ENCODE assay signal across 36 cellular contexts in the genomic region with DNA sequence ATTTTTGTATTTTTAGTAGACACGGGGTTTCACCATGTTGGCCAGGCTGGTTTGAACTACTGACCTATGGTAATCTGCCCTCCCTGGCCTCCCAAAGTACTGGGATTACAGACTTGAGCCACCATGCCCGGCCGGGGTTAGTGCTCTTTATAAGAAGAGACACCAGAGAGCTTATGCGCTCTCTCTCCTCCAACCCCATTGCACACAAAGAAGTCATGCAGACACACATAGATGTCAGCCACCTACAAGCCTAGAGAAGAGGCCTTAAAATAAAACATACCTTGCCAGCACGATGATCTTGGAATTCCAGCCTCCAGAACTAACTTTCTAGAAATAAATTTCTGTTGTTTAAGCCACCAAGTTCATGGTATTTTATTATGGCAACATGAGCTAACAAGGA.
"Had no signal": no experiment of that assay in that cellular context is flagged by ENCODE, and none has a peak within 500 bp of the region (broad histone marks: within the 10 kb centered on the region; RNA-seq: fewer than 3 reads in every experiment).

No MANE protein-coding gene starts in this region.

- H3K9me3 Mint-ChIP-seq: activated CD4-positive, alpha-beta memory T cell treated with anti-CD3 and anti-CD28 coated beads, Interleukin-2, amount 10 ng/mL, durations not matched to agents 7 days and 5 days; activated naive CD4-positive, alpha-beta T cell treated with anti-CD3 and anti-CD28 coated beads, Interleukin-2, amount 10 ng/mL, durations not matched to agents 7 days and 5 days; activated naive CD4-positive, alpha-beta T cell treated with anti-CD3 and anti-CD28 coated beads, Interleukin-2, amount 50 U/mL, for 24 hours; activated naive CD8-positive, alpha-beta T cell treated with anti-CD3 and anti-CD28 coated beads, Interleukin-2, amount 10 ng/mL, durations not matched to agents 7 days and 5 days; activated naive CD8-positive, alpha-beta T cell treated with anti-CD3 and anti-CD28 coated beads, Interleukin-2, amount 50 U/mL, for 24 hours; activated T-helper 2 cell treated with anti-CD3 and anti-CD28 coated beads, Interferon-gamma antibody, Interleukin-2, Interleukin-4, amounts not matched to agents 10 μg/mL and 5 μg/mL and 100 μg/mL, durations not matched to agents 14 hours and 24 hours and 36 hours; brain; central memory CD8-positive, alpha-beta T cell; T-helper 1 cell treated with Interleukin-12 subunit alpha and Interleukin-12 subunit beta and Interleukin-4 antibody, amounts not matched to agents 30 μg/mL and 1 μg/mL, for 36 hours; T-helper 2 cell treated with Interferon-gamma antibody and Interleukin-4, amounts not matched to agents 5 μg/mL and 100 μg/mL, for 36 hours had no signal

- H3K4me3 Mint-ChIP-seq: activated CD4-positive, alpha-beta memory T cell treated with anti-CD3 and anti-CD28 coated beads, Interleukin-2, amount 10 ng/mL, durations not matched to agents 7 days and 5 days; activated CD4-positive, alpha-beta T cell treated with anti-CD3 and anti-CD28 coated beads for 36 hours; activated CD8-positive, alpha-beta memory T cell treated with anti-CD3 and anti-CD28 coated beads, Interleukin-2, amount 10 ng/mL, durations not matched to agents 7 days and 5 days; activated CD8-positive, alpha-beta T cell treated with anti-CD3 and anti-CD28 coated beads, Interleukin-2, amount 10 ng/mL, durations not matched to agents 7 days and 5 days; activated naive CD4-positive, alpha-beta T cell treated with anti-CD3 and anti-CD28 coated beads, Interleukin-2, amount 10 ng/mL, durations not matched to agents 7 days and 5 days; activated naive CD4-positive, alpha-beta T cell treated with anti-CD3 and anti-CD28 coated beads, Interleukin-2, amount 50 U/mL, for 24 hours; activated naive CD8-positive, alpha-beta T cell; activated naive CD8-positive, alpha-beta T cell treated with anti-CD3 and anti-CD28 coated beads, Interleukin-2, amount 10 ng/mL, durations not matched to agents 7 days and 5 days; activated naive CD8-positive, alpha-beta T cell treated with anti-CD3 and anti-CD28 coated beads, Interleukin-2, amount 50 U/mL, for 24 hours; central memory CD8-positive, alpha-beta T cell; T-helper 1 cell treated with Interleukin-12 subunit alpha and Interleukin-12 subunit beta and Interleukin-4 antibody, amounts not matched to agents 30 μg/mL and 1 μg/mL, for 36 hours; T-helper 2 cell treated with Interferon-gamma antibody and Interleukin-4, amounts not matched to agents 5 μg/mL and 100 μg/mL, for 36 hours had no signal

- H3K27me3 Mint-ChIP-seq: activated CD4-positive, alpha-beta memory T cell treated with anti-CD3 and anti-CD28 coated beads, Interleukin-2, amount 10 ng/mL, durations not matched to agents 7 days and 5 days; activated CD4-positive, alpha-beta T cell treated with anti-CD3 and anti-CD28 coated beads for 36 hours; activated CD8-positive, alpha-beta memory T cell treated with anti-CD3 and anti-CD28 coated beads, Interleukin-2, amount 10 ng/mL, durations not matched to agents 7 days and 5 days; activated naive CD4-positive, alpha-beta T cell treated with anti-CD3 and anti-CD28 coated beads, Interleukin-2, amount 10 ng/mL, durations not matched to agents 7 days and 5 days; activated naive CD4-positive, alpha-beta T cell treated with anti-CD3 and anti-CD28 coated beads, Interleukin-2, amount 50 U/mL, for 24 hours; activated naive CD8-positive, alpha-beta T cell; activated naive CD8-positive, alpha-beta T cell treated with anti-CD3 and anti-CD28 coated beads, Interleukin-2, amount 10 ng/mL, durations not matched to agents 7 days and 5 days; activated naive CD8-positive, alpha-beta T cell treated with anti-CD3 and anti-CD28 coated beads, Interleukin-2, amount 50 U/mL, for 24 hours; brain; central memory CD8-positive, alpha-beta T cell had no signal

- H3K4me3 ChIP-seq: ascending aorta, cardiac muscle cell had no signal

- H3K27ac ChIP-seq: ascending aorta, cardiac muscle cell, VCaP had no signal

- ATAC-seq: activated CD4-positive, alpha-beta T cell treated with anti-CD3 and anti-CD28 coated beads for 36 hours; activated CD4-positive, CD25-positive, alpha-beta regulatory T cell treated with anti-CD3 and anti-CD28 coated beads, Interleukin-2, amount 50 U/mL, for 24 hours; activated CD8-positive, alpha-beta memory T cell treated with anti-CD3 and anti-CD28 coated beads, Interleukin-2, amount 10 ng/mL, durations not matched to agents 7 days and 5 days; activated CD8-positive, alpha-beta T cell treated with anti-CD3 and anti-CD28 coated beads, Interleukin-2, amount 10 ng/mL, durations not matched to agents 7 days and 5 days; activated naive CD8-positive, alpha-beta T cell treated with anti-CD3 and anti-CD28 coated beads, Interleukin-2, amount 50 U/mL, for 24 hours had no signal

- H3K27me3 ChIP-seq: ascending aorta, cardiac muscle cell had no signal

- H3K4me1 ChIP-seq: ascending aorta had no signal

- H3K27ac Mint-ChIP-seq: activated CD4-positive, alpha-beta memory T cell treated with anti-CD3 and anti-CD28 coated beads, Interleukin-2, amount 10 ng/mL, durations not matched to agents 7 days and 5 days; activated CD4-positive, alpha-beta T cell treated with anti-CD3 and anti-CD28 coated beads for 36 hours; activated CD8-positive, alpha-beta memory T cell treated with anti-CD3 and anti-CD28 coated beads, Interleukin-2, amount 10 ng/mL, durations not matched to agents 7 days and 5 days; activated CD8-positive, alpha-beta T cell treated with anti-CD3 and anti-CD28 coated beads, Interleukin-2, amount 10 ng/mL, durations not matched to agents 7 days and 5 days; activated naive CD4-positive, alpha-beta T cell treated with anti-CD3 and anti-CD28 coated beads, Interleukin-2, amount 10 ng/mL, durations not matched to agents 7 days and 5 days; activated naive CD4-positive, alpha-beta T cell treated with anti-CD3 and anti-CD28 coated beads, Interleukin-2, amount 50 U/mL, for 24 hours; activated naive CD8-positive, alpha-beta T cell; activated naive CD8-positive, alpha-beta T cell treated with anti-CD3 and anti-CD28 coated beads, Interleukin-2, amount 10 ng/mL, durations not matched to agents 7 days and 5 days; activated naive CD8-positive, alpha-beta T cell treated with anti-CD3 and anti-CD28 coated beads, Interleukin-2, amount 50 U/mL, for 24 hours; activated T-helper 2 cell treated with anti-CD3 and anti-CD28 coated beads, Interferon-gamma antibody, Interleukin-2, Interleukin-4, amounts not matched to agents 10 μg/mL and 5 μg/mL and 100 μg/mL, durations not matched to agents 14 hours and 24 hours and 36 hours; T-helper 1 cell treated with Interleukin-12 subunit alpha and Interleukin-12 subunit beta and Interleukin-4 antibody, amounts not matched to agents 30 μg/mL and 1 μg/mL, for 36 hours; T-helper 2 cell treated with Interferon-gamma antibody and Interleukin-4, amounts not matched to agents 5 μg/mL and 100 μg/mL, for 36 hours had no signal

- H3K4me1 Mint-ChIP-seq: central memory CD8-positive, alpha-beta T cell had no signal

- DNase-seq: activated CD4-positive, alpha-beta memory T cell treated with anti-CD3 and anti-CD28 coated beads, Interleukin-2, amount 10 ng/mL, durations not matched to agents 7 days and 5 days; activated CD4-positive, alpha-beta T cell treated with anti-CD3 and anti-CD28 coated beads for 1 hour; activated CD4-positive, alpha-beta T cell treated with anti-CD3 and anti-CD28 coated beads for 36 hours; activated CD4-positive, alpha-beta T cell treated with anti-CD3 and anti-CD28 coated beads for 48 hours; activated CD4-positive, alpha-beta T cell treated with anti-CD3 and anti-CD28 coated beads, Interleukin-2, amount 50 U/mL, for 1 hour; activated CD4-positive, alpha-beta T cell treated with anti-CD3 and anti-CD28 coated beads, Interleukin-2, amount 50 U/mL, for 4 hours; activated CD4-positive, CD25-positive, alpha-beta regulatory T cell; activated CD8-positive, alpha-beta memory T cell treated with anti-CD3 and anti-CD28 coated beads for 24 hours; activated CD8-positive, alpha-beta memory T cell treated with anti-CD3 and anti-CD28 coated beads, Interleukin-2, amount 10 ng/mL, durations not matched to agents 7 days and 5 days; activated CD8-positive, alpha-beta memory T cell treated with anti-CD3 and anti-CD28 coated beads, Interleukin-2, amount 50 U/mL, for 48 hours; activated CD8-positive, alpha-beta T cell treated with anti-CD3 and anti-CD28 coated beads, Interleukin-2, amount 10 ng/mL, durations not matched to agents 7 days and 5 days; activated effector memory CD4-positive, alpha-beta T cell treated with Interleukin-2 at 50 U/mL for 16 hours; activated gamma-delta T cell; activated naive CD4-positive, alpha-beta T cell treated with anti-CD3 and anti-CD28 coated beads, Interleukin-2, amount 10 ng/mL, durations not matched to agents 7 days and 5 days; activated naive CD4-positive, alpha-beta T cell treated with Interleukin-2 at 50 U/mL for 16 hours; activated naive CD8-positive, alpha-beta T cell treated with anti-CD3 and anti-CD28 coated beads, Interleukin-2, amount 10 ng/mL, durations not matched to agents 7 days and 5 days; activated naive CD8-positive, alpha-beta T cell treated with anti-CD3 and anti-CD28 coated beads, Interleukin-2, amount 50 U/mL, for 24 hours; activated T-cell treated with anti-CD3 and anti-CD28 coated beads, Interleukin-2, amount 50 U/mL, for 48 hours; amygdala; anterior cingulate cortex; cerebellar nuclear complex; SW 1271; T-helper 1 cell; T-helper 2 cell; T-helper 9 cell had no signal

- H3K9me3 ChIP-seq: ascending aorta had no signal
